15 cellular contexts compared by ENCODE assay signal in genomic region chr13:106865706-106866288, GRCh38.
"Had no signal": no experiment of that assay in that cellular context is flagged by ENCODE, and none has a peak within 500 bp of the region (broad histone marks: within the 10 kb centered on the region; RNA-seq: fewer than 3 reads in every experiment).

No MANE protein-coding gene starts in this region.

- H3K36me3 Mint-ChIP-seq: activated naive CD4-positive, alpha-beta T cell treated with anti-CD3 and anti-CD28 coated beads, Interleukin-2, amount 10 ng/mL, durations not matched to agents 7 days and 5 days; natural killer cell had no signal

- ATAC-seq: activated CD8-positive, alpha-beta T cell treated with anti-CD3 and anti-CD28 coated beads, Interleukin-2, amount 10 ng/mL, durations not matched to agents 7 days and 5 days; activated naive CD8-positive, alpha-beta T cell treated with anti-CD3 and anti-CD28 coated beads, Interleukin-2, amount 50 U/mL, for 24 hours; activated T-cell treated with anti-CD3 and anti-CD28 coated beads, Interleukin-2, amount 50 U/mL, for 4 hours; esophagus mucosa; gastroesophageal sphincter; heart right ventricle; natural killer cell had no signal

- H3K27me3 Mint-ChIP-seq: activated CD4-positive, alpha-beta T cell treated with anti-CD3 and anti-CD28 coated beads, Interleukin-2, amount 10 ng/mL, durations not matched to agents 24 days and 14 days; activated naive CD4-positive, alpha-beta T cell treated with anti-CD3 and anti-CD28 coated beads, Interleukin-2, amount 10 ng/mL, durations not matched to agents 7 days and 5 days had no signal

- H3K9me3 ChIP-seq: colonic mucosa, gastroesophageal sphincter, heart right ventricle, ovary had no signal

- H3K4me1 Mint-ChIP-seq: activated CD4-positive, alpha-beta T cell treated with anti-CD3 and anti-CD28 coated beads, Interleukin-2, amount 10 ng/mL, durations not matched to agents 24 days and 14 days; activated naive CD4-positive, alpha-beta T cell treated with anti-CD3 and anti-CD28 coated beads, Interleukin-2, amount 10 ng/mL, durations not matched to agents 7 days and 5 days; activated naive CD8-positive, alpha-beta T cell treated with anti-CD3 and anti-CD28 coated beads, Interleukin-2, amount 50 U/mL, for 24 hours; natural killer cell had no signal

- H3K27ac ChIP-seq: brain microvascular endothelial cell, colonic mucosa, gastroesophageal sphincter, ovary had no signal

- H3K27me3 ChIP-seq: brain microvascular endothelial cell, colonic mucosa, gastroesophageal sphincter, ovary had no signal

- H3K27ac Mint-ChIP-seq: activated CD4-positive, alpha-beta T cell treated with anti-CD3 and anti-CD28 coated beads, Interleukin-2, amount 10 ng/mL, durations not matched to agents 24 days and 14 days; activated CD8-positive, alpha-beta T cell treated with anti-CD3 and anti-CD28 coated beads, Interleukin-2, amount 10 ng/mL, durations not matched to agents 7 days and 5 days; activated naive CD4-positive, alpha-beta T cell treated with anti-CD3 and anti-CD28 coated beads, Interleukin-2, amount 10 ng/mL, durations not matched to agents 7 days and 5 days; activated naive CD8-positive, alpha-beta T cell treated with anti-CD3 and anti-CD28 coated beads, Interleukin-2, amount 50 U/mL, for 24 hours; natural killer cell had no signal

- H3K9me3 Mint-ChIP-seq: activated CD4-positive, alpha-beta T cell treated with anti-CD3 and anti-CD28 coated beads, Interleukin-2, amount 10 ng/mL, durations not matched to agents 24 days and 14 days; activated naive CD4-positive, alpha-beta T cell treated with anti-CD3 and anti-CD28 coated beads, Interleukin-2, amount 10 ng/mL, durations not matched to agents 7 days and 5 days; activated naive CD8-positive, alpha-beta T cell treated with anti-CD3 and anti-CD28 coated beads, Interleukin-2, amount 50 U/mL, for 24 hours; activated T-cell treated with anti-CD3 and anti-CD28 coated beads, Interleukin-2, amount 50 U/mL, for 4 hours had no signal

- H3K4me3 ChIP-seq: colonic mucosa, gastroesophageal sphincter, heart right ventricle, ovary had no signal

- H3K4me3 Mint-ChIP-seq: activated CD4-positive, alpha-beta T cell treated with anti-CD3 and anti-CD28 coated beads, Interleukin-2, amount 10 ng/mL, durations not matched to agents 24 days and 14 days; activated CD8-positive, alpha-beta T cell treated with anti-CD3 and anti-CD28 coated beads, Interleukin-2, amount 10 ng/mL, durations not matched to agents 7 days and 5 days; activated naive CD4-positive, alpha-beta T cell treated with anti-CD3 and anti-CD28 coated beads, Interleukin-2, amount 10 ng/mL, durations not matched to agents 7 days and 5 days; activated naive CD8-positive, alpha-beta T cell treated with anti-CD3 and anti-CD28 coated beads, Interleukin-2, amount 50 U/mL, for 24 hours; activated T-cell treated with anti-CD3 and anti-CD28 coated beads, Interleukin-2, amount 50 U/mL, for 4 hours; natural killer cell had no signal

- DNase-seq: activated CD4-positive, alpha-beta T cell treated with anti-CD3 and anti-CD28 coated beads, Interleukin-2, amount 10 ng/mL, durations not matched to agents 24 days and 14 days; activated CD8-positive, alpha-beta T cell treated with anti-CD3 and anti-CD28 coated beads, Interleukin-2, amount 10 ng/mL, durations not matched to agents 7 days and 5 days; activated naive CD4-positive, alpha-beta T cell treated with anti-CD3 and anti-CD28 coated beads, Interleukin-2, amount 10 ng/mL, durations not matched to agents 7 days and 5 days; activated naive CD8-positive, alpha-beta T cell treated with anti-CD3 and anti-CD28 coated beads, Interleukin-2, amount 50 U/mL, for 24 hours; activated T-cell treated with anti-CD3 and anti-CD28 coated beads, Interleukin-2, amount 50 U/mL, for 4 hours; anterior cingulate cortex; brain microvascular endothelial cell; central memory CD4-positive, alpha-beta T cell; colonic mucosa; heart right ventricle; natural killer cell; ovary; stimulated activated naive CD4-positive, alpha-beta T cell had no signal

- H3K4me1 ChIP-seq: colonic mucosa had no signal

- H3K36me3 ChIP-seq: brain microvascular endothelial cell, colonic mucosa, gastroesophageal sphincter, heart right ventricle, ovary had no signal
